8 cellular contexts compared by ENCODE assay signal in genomic region chr7:129188892-129189660, GRCh38. TPM values are rescaled to one million over a fixed set of nuclear protein-coding genes. Genes with fewer than 3 reads are reported as not detected.
DNase-seq lines count a peak whose midpoint lies in the region; ATAC-seq and TF ChIP-seq lines count a peak whose summit lies in the region.

No MANE protein-coding gene starts in this region.

- no peak overlapping the region for H3K27ac Mint-ChIP-seq in activated CD4-positive, alpha-beta T cell treated with anti-CD3 and anti-CD28 coated beads, Interleukin-2, amount 10 ng/mL, durations not matched to agents 24 days and 14 days
- H3K27ac Mint-ChIP-seq in T-helper 17 cell, result no peak overlapping the region

- no peaks in the 10 kb centered on the region for H3K9me3 Mint-ChIP-seq in activated CD4-positive, alpha-beta T cell treated with anti-CD3 and anti-CD28 coated beads, Interleukin-2, amount 10 ng/mL, durations not matched to agents 24 days and 14 days

- ATAC-seq in T-helper 17 cell (peak; percentile 20), Right ventricle myocardium superior (ENCODE audit: poor library complexity) (peak; percentile 62), psoas muscle (peak; percentile 70 to 83 (median 78))

- H3K4me3 Mint-ChIP-seq in activated CD4-positive, alpha-beta T cell treated with anti-CD3 and anti-CD28 coated beads, Interleukin-2, amount 10 ng/mL, durations not matched to agents 24 days and 14 days, result peak overlapping the region; percentile 56
- H3K4me3 Mint-ChIP-seq in T-helper 17 cell, result peak overlapping the region; percentile 89

- intact Hi-C loops in activated CD4-positive, alpha-beta T cell treated with anti-CD3 and anti-CD28 coated beads, Interleukin-2, amount 10 ng/mL, durations not matched to agents 24 days and 14 days (cut with micrococcal nuclease), result no loop called here
- intact Hi-C loops in Right ventricle myocardium superior (cut with DNase I) (no loop called here), psoas muscle (cut with DNase I) (no loop called here)

- WGBS in psoas muscle, 3 donors, result 1 to 2% (median 1%) methylated on average over 43 to 83 of the region's 83 CpGs

- no peaks in the 10 kb centered on the region for H3K36me3 Mint-ChIP-seq in activated CD4-positive, alpha-beta T cell treated with anti-CD3 and anti-CD28 coated beads, Interleukin-2, amount 10 ng/mL, durations not matched to agents 24 days and 14 days (ENCODE audit: low read depth)
- peaks cover 7% of the 10 kb centered on the region for H3K36me3 Mint-ChIP-seq in T-helper 17 cell (ENCODE audit: low read depth)

- H3K9me3 ChIP-seq in T-helper 17 cell (ENCODE audit: control insufficient read depth, low read length, poor library complexity, severe bottlenecking) (no peaks in the 10 kb centered on the region), psoas muscle (no peaks in the 10 kb centered on the region)

- peaks cover 11% of the 10 kb centered on the region for H3K4me1 ChIP-seq in psoas muscle

- peak overlapping the region; percentile 82 for H3K4me3 ChIP-seq in psoas muscle

- peaks cover 63% of the 10 kb centered on the region for H3K27me3 Mint-ChIP-seq in activated CD4-positive, alpha-beta T cell treated with anti-CD3 and anti-CD28 coated beads, Interleukin-2, amount 10 ng/mL, durations not matched to agents 24 days and 14 days
- peaks cover 70% of the 10 kb centered on the region for H3K27me3 Mint-ChIP-seq in T-helper 17 cell

- H3K27ac ChIP-seq in psoas muscle, result no peak overlapping the region

- H3K4me1 Mint-ChIP-seq in activated CD4-positive, alpha-beta T cell treated with anti-CD3 and anti-CD28 coated beads, Interleukin-2, amount 10 ng/mL, durations not matched to agents 24 days and 14 days, result peaks cover 4% of the 10 kb centered on the region
- peaks cover 12% of the 10 kb centered on the region for H3K4me1 Mint-ChIP-seq in T-helper 17 cell

- no peak for TF ChIP-seq CTCF in psoas muscle (IDR thresholded peaks at IDR 0.05)

- DNase-seq in activated CD4-positive, alpha-beta T cell treated with anti-CD3 and anti-CD28 coated beads, Interleukin-2, amount 10 ng/mL, durations not matched to agents 24 days and 14 days, result no peak
- no peak for DNase-seq in activated CD4-positive, alpha-beta T cell treated with anti-CD3 and anti-CD28 coated beads, Interleukin-2, amount 50 U/mL, for 1 hour
- no peak for DNase-seq in T-helper 17 cell
- peak; percentile 48 for DNase-seq in Right ventricle myocardium superior
- peak in 1 of 2 donors; percentile 67 for DNase-seq in psoas muscle
- no peak for DNase-seq in NCI-H1694 treated with DMSO at 0.1 percent for 48 hours (lab: John Stamatoyannopoulos, UW)
- no peak for DNase-seq in cerebellar nuclear complex (lab: John Stamatoyannopoulos, UW)
- DNase-seq in germinal center (ENCODE audit: low spot score), result no peak

- no peaks in the 10 kb centered on the region for H3K27me3 ChIP-seq in psoas muscle (ENCODE audit: insufficient read depth in 3 of 3, low read length in 2 of 3)

- no peaks in the 10 kb centered on the region for H3K36me3 ChIP-seq in psoas muscle (ENCODE audit: insufficient read depth in 1 of 2, low read depth in 1 of 2)

RNA-seq across cellular contexts. Expression of gene SMO, which starts 0.6 kb away (rescaled TPM):
- 0.28 and 0.37 TPM in 2 replicates for total RNA-seq in activated CD4-positive, alpha-beta T cell treated with anti-CD3 and anti-CD28 coated beads, Interleukin-2, amount 10 ng/mL, durations not matched to agents 24 days and 14 days
- total RNA-seq in T-helper 17 cell (not detected), Right ventricle myocardium superior (5.0 TPM), psoas muscle (1 to 10 TPM; 1.4 to 6.0 (median 2.6) TPM)
- polyA plus RNA-seq in psoas muscle, result 1 to 10 TPM in 1 of 3 donors, under 1 TPM in 2; 0.52 to 1.1 (median 0.93) TPM

RNA-seq across cellular contexts. Expression of gene AHCYL2, which starts 35.8 kb away (rescaled TPM):
- 10.7 and 11.1 TPM in 2 replicates for total RNA-seq in activated CD4-positive, alpha-beta T cell treated with anti-CD3 and anti-CD28 coated beads, Interleukin-2, amount 10 ng/mL, durations not matched to agents 24 days and 14 days
- 10 to 100 TPM; 13.4 to 16.6 TPM for total RNA-seq in T-helper 17 cell
- total RNA-seq in Right ventricle myocardium superior, result 6.7 TPM
- total RNA-seq in psoas muscle, result 10 to 100 TPM; 24.8 to 39.2 (median 31.4) TPM
- 10 to 100 TPM in 1 of 3 donors, 1 to 10 TPM in 2; 4.4 to 22.9 (median 8.6) TPM for polyA plus RNA-seq in psoas muscle

RNA-seq across cellular contexts. Expression of gene TSPAN33, which starts 44.6 kb away (rescaled TPM):
- 5.4 and 6.2 TPM in 2 replicates for total RNA-seq in activated CD4-positive, alpha-beta T cell treated with anti-CD3 and anti-CD28 coated beads, Interleukin-2, amount 10 ng/mL, durations not matched to agents 24 days and 14 days
- total RNA-seq in T-helper 17 cell, result 10 to 100 TPM in 1 of 2 donors, 1 to 10 TPM in 1; 3.8 to 68.8 TPM
- total RNA-seq in Right ventricle myocardium superior, result 11.8 TPM
- total RNA-seq in psoas muscle, result 10 to 100 TPM in 2 of 4 donors, 1 to 10 TPM in 2; 9.1 to 15.4 (median 12.1) TPM
- 1 to 10 TPM; 2.2 to 6.6 (median 4.7) TPM for polyA plus RNA-seq in psoas muscle

Comparison
In these comparisons a context has a peak if more than half of its experiments do, and no peak if none do; other contexts are left out.
1. ATAC-seq: peak in every context shown above with its lines; median percentile 78 in psoas muscle; 62 in Right ventricle myocardium superior; 20 in T-helper 17 cell.